ENCODE assay signal across 2 cellular contexts in genomic region chr12:54044425-54045093, GRCh38.
TF ChIP-seq lines count a peak whose summit lies in the region.

No MANE protein-coding gene starts in this region.

TF ChIP-seq in GM12891, 5 proteins besides CTCF, POLR2A, EP300 and RAD21:
- TF ChIP-seq POU2F2 (IDR thresholded peaks at IDR 0.05; ENCODE audit: low read depth, low read length) (no peak), POLR2AphosphoS5 (IDR thresholded peaks at IDR 0.05; ENCODE audit: low read depth, low read length) (no peak), PAX5 (IDR thresholded peaks at IDR 0.05; ENCODE audit: insufficient read depth, low read length, severe bottlenecking) (no peak), TAF1 (IDR thresholded peaks at IDR 0.05; ENCODE audit: low read depth, low read length) (no peak), SPI1 (IDR thresholded peaks at IDR 0.05; ENCODE audit: low read depth, low read length) (no peak)

TF ChIP-seq in HepG2, 621 proteins besides CTCF, POLR2A, EP300 and RAD21:
- TF ChIP-seq HNF4G (IDR thresholded peaks at IDR 0.05; ENCODE audit: borderline replicate concordance, low read depth, low read length) (no peak), HNF4G (CRISPR knock-in tag; IDR thresholded peaks at IDR 0.05; ENCODE audit: borderline replicate concordance, low read depth) (no peak), ZNF580 (CRISPR knock-in tag; IDR thresholded peaks at IDR 0.05; ENCODE audit: borderline replicate concordance, low read depth) (no peak), ZNF335 (CRISPR knock-in tag; IDR thresholded peaks at IDR 0.05) (no peak), CHCHD3 (CRISPR knock-in tag; IDR thresholded peaks at IDR 0.05) (no peak), TBX3 (IDR thresholded peaks at IDR 0.05; ENCODE audit: borderline replicate concordance) (no peak), NFE2L2 (IDR thresholded peaks at IDR 0.05; ENCODE audit: low read length) (no peak), NFYB (CRISPR knock-in tag; IDR thresholded peaks at IDR 0.05) (no peak)
- TF ChIP-seq, protein P1, sequence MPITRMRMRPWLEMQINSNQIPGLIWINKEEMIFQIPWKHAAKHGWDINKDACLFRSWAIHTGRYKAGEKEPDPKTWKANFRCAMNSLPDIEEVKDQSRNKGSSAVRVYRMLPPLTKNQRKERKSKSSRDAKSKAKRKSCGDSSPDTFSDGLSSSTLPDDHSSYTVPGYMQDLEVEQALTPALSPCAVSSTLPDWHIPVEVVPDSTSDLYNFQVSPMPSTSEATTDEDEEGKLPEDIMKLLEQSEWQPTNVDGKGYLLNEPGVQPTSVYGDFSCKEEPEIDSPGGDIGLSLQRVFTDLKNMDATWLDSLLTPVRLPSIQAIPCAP (CRISPR knock-in tag; IDR thresholded peaks at IDR 0.05; ENCODE audit: low read depth): no peak
TF ChIP-seq in HepG2: peak in this region for 0.
